ENCODE assay signal across 26 cellular contexts in the genomic region with DNA sequence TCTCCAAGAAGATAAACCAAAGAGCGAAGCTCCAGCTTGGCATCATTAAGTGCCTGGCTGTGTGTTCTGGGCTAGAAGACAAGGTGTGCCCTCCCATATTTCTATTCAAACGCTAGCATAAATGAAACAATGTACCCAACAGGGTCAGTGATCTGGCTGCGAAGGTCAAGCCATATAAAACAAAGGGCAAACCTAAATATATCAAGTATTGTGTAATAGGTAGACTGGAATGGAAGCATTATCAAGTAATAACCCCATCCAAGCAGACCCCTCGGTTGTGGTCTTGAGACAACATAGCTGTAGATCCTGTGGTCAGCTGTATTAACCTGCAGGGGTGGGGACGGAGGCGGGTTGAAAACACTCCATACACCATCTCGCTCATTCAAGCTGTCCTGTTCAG. TPM values are rescaled to one million over a fixed set of nuclear protein-coding genes. Genes with fewer than 3 reads are reported as not detected.
DNase-seq lines count a peak whose midpoint lies in the region; ATAC-seq, FAIRE-seq and TF ChIP-seq lines count a peak whose summit lies in the region.
"Had no signal": no experiment of that assay in that cellular context is flagged by ENCODE, and none has a peak within 500 bp of the region (broad histone marks: within the 10 kb centered on the region; RNA-seq: fewer than 3 reads in every experiment).

No MANE protein-coding gene starts in this region.

- WGBS in K562 (ENCODE audit: insufficient coverage, low coverage, missing lambda C conversion rate), result 6% methylated on average over 7 of the region's 7 CpGs
- no CpG with 5 or more reads among the region's 7 CpGs for WGBS in trophoblast cell (ENCODE audit: extremely low coverage, insufficient coverage, insufficient read length)
- WGBS in pancreas, 2 donors, result 77 to 85% methylated on average over 7 of the region's 7 CpGs

- H3K14ac ChIP-seq in trophoblast cell (ENCODE audit: low read length), result no peak overlapping the region

- H3K4me1 ChIP-seq in K562 (replicated peaks in 1 of 2; ENCODE audit: control insufficient read depth in 2 of 2, insufficient read depth in 2 of 2, low read length in 2 of 2) (no peaks in the 10 kb centered on the region), trophoblast cell (ENCODE audit: control insufficient read depth in 1 of 2, insufficient read depth in 2 of 2, low read length in 2 of 2) (peaks cover 0 to 2% of the 10 kb centered on the region in 2 experiments), pancreas (no peaks in the 10 kb centered on the region)
- H3K4me1 ChIP-seq: BE2C had no signal

- H3K4me3 ChIP-seq in K562 (no peak overlapping the region), trophoblast cell (ENCODE audit: low read depth, low read length) (no peak overlapping the region), pancreas (no peak overlapping the region)
- H3K4me3 ChIP-seq: BLaER1, GM12878 had no signal

- peak overlapping the region; percentile 86 for H2AK5ac ChIP-seq in trophoblast cell (ENCODE audit: low read length)

- CTCF ChIA-PET in K562 (lab: Yijun Ruan, JAX; ENCODE audit: low intra/inter-chr PET ratio), result no interaction called here

- no peak overlapping the region for H2BK5ac ChIP-seq in trophoblast cell (ENCODE audit: low read depth, low read length, poor library complexity)

- ATAC-seq in K562, result no peak
- no peak for ATAC-seq in GM21717 (IDR thresholded peaks at IDR 0.05; ENCODE audit: unreplicated experiment)
- no peak for ATAC-seq in pancreas
- ATAC-seq: GM12878 had no signal

- H2AFZ ChIP-seq in K562 (ENCODE audit: low read depth, low read length), result no peak overlapping the region
- no peak overlapping the region for H2AFZ ChIP-seq in trophoblast cell (ENCODE audit: insufficient read depth, low read length, poor library complexity)

- no peak overlapping the region for H4K12ac ChIP-seq in trophoblast cell (ENCODE audit: low read depth, low read length)

- TF ChIP-seq POLR2A in GM12891 (IDR thresholded peaks at IDR 0.05; ENCODE audit: low read depth, low read length) (no peak), H54 (IDR thresholded peaks at IDR 0.05; ENCODE audit: low read depth, low read length) (no peak), K562 (conservative IDR thresholded peaks at IDR 0.05) (no peak)

- no peaks in the 10 kb centered on the region for H4K20me1 ChIP-seq in K562 (replicated peaks; ENCODE audit: control insufficient read depth, insufficient read depth, low read length)
- H4K20me1 ChIP-seq: BLaER1 had no signal

- no peaks in the 10 kb centered on the region for H3K27me3 ChIP-seq in K562 (ENCODE audit: control insufficient read depth in 2 of 2, insufficient read depth in 2 of 2, low read length in 2 of 2)
- H3K27me3 ChIP-seq in trophoblast cell (ENCODE audit: insufficient read depth, low read length), result no peaks in the 10 kb centered on the region
- no peaks in the 10 kb centered on the region for H3K27me3 ChIP-seq in pancreas
- H3K27me3 ChIP-seq: BE2C, BLaER1 had no signal

- FAIRE-seq in GM12891 (lab: Jason Lieb, UNC) (peak; percentile 72), H54 (lab: Jason Lieb, UNC) (peak; percentile 11), K562 (lab: Jason Lieb, UNC) (no peak), pancreas (lab: Jason Lieb, UNC) (no peak)
- FAIRE-seq: A204.1, GM12878 had no signal

- no peak overlapping the region for H3K18ac ChIP-seq in trophoblast cell (ENCODE audit: low read length)

- H3K79me1 ChIP-seq in trophoblast cell (ENCODE audit: low read length), result no peaks in the 10 kb centered on the region

- H3K9me3 ChIP-seq in K562 (replicated peaks; ENCODE audit: control insufficient read depth, insufficient read depth, low read depth, low read length) (no peaks in the 10 kb centered on the region), trophoblast cell (ENCODE audit: insufficient read depth, low read depth, low read length) (no peaks in the 10 kb centered on the region), pancreas (no peaks in the 10 kb centered on the region)
- H3K9me3 ChIP-seq: BE2C, BLaER1 had no signal

- no peaks in the 10 kb centered on the region for H3K9me1 ChIP-seq in K562 (ENCODE audit: control insufficient read depth, insufficient read depth, low read length)

- no peak for TF ChIP-seq RAD21 in K562 (CRISPR knock-in tag; conservative IDR thresholded peaks at IDR 0.05 in 1 of 2, IDR thresholded peaks at IDR 0.05 in 1 of 2)

- H3K4ac ChIP-seq in trophoblast cell (ENCODE audit: low read depth, low read length), result no peak overlapping the region

- no peak overlapping the region for H3K9ac ChIP-seq in K562 (ENCODE audit: insufficient read depth in 1 of 2, low read depth in 2 of 2, low read length in 2 of 2)
- no peak overlapping the region for H3K9ac ChIP-seq in trophoblast cell (ENCODE audit: low read length)
- H3K9ac ChIP-seq: BLaER1 had no signal

- POLR2A ChIA-PET in K562 (lab: Yijun Ruan, JAX), result no interaction called here

- in situ Hi-C loops in K562 (cut with MboI), result loop anchor here (25.0 kb wide), 1 partner anchor 671 kb away; no protein-coding TSS in a partner anchor

- H4K8ac ChIP-seq in trophoblast cell (ENCODE audit: low read depth, low read length), result no peak overlapping the region

- H2BK12ac ChIP-seq in trophoblast cell (ENCODE audit: low read length), result peak overlapping the region; percentile 61

- intact Hi-C loops in K562 (cut with micrococcal nuclease), result no loop called here
- intact Hi-C loops in pancreas (cut with DNase I), result no loop called here

- no peak overlapping the region for H3K23ac ChIP-seq in trophoblast cell (ENCODE audit: low read length)

- no peak for TF ChIP-seq EP300 in K562 (IDR thresholded peaks at IDR 0.05; ENCODE audit: low read length)

- H3K79me2 ChIP-seq in K562 (ENCODE audit: control insufficient read depth, insufficient read depth, low read length) (no peaks in the 10 kb centered on the region), trophoblast cell (ENCODE audit: control insufficient read depth, insufficient read depth, low read length, poor library complexity) (no peaks in the 10 kb centered on the region)

- H3K27ac ChIP-seq in K562 (ENCODE audit: extremely low read depth, low read depth, low read length), result no peak overlapping the region
- no peak overlapping the region for H3K27ac ChIP-seq in trophoblast cell (ENCODE audit: low read depth, low read length)
- H3K27ac ChIP-seq in pancreas, result no peak overlapping the region
- H3K27ac ChIP-seq: BLaER1 had no signal

- no peak overlapping the region for H2BK120ac ChIP-seq in trophoblast cell (ENCODE audit: insufficient read depth, low read length, poor library complexity)

- H4K91ac ChIP-seq in trophoblast cell (ENCODE audit: low read depth, low read length), result peak overlapping the region; percentile 18

- no TSS peak for BruUV-seq in K562 (replicated peaks; lab: Mats Ljungman, UMichigan)

- H3K4me2 ChIP-seq in K562 (ENCODE audit: insufficient read depth, low read length) (no peak overlapping the region), trophoblast cell (ENCODE audit: low read length) (no peak overlapping the region)
- H3K4me2 ChIP-seq: BLaER1 had no signal

- H3K36me3 ChIP-seq in K562 (ENCODE audit: control insufficient read depth, insufficient read depth, low read length), result no peaks in the 10 kb centered on the region
- no peaks in the 10 kb centered on the region for H3K36me3 ChIP-seq in trophoblast cell (ENCODE audit: control insufficient read depth in 1 of 2, insufficient read depth in 2 of 2, low read length in 2 of 2)
- H3K36me3 ChIP-seq in pancreas, result no peaks in the 10 kb centered on the region
- H3K36me3 ChIP-seq: BE2C, BLaER1 had no signal

- no peak for DNase-seq in GM12891 (ENCODE audit: insufficient read length, low spot score)
- no peak for DNase-seq in H54 (ENCODE audit: insufficient read length, low spot score)
- no peak for DNase-seq in K562 (ENCODE audit: extremely low read depth in 1 of 4, low spot score in 3 of 4)
- DNase-seq in trophoblast cell, result no peak
- no peak for DNase-seq in dedifferentiated amniotic fluid mesenchymal stem cell (ENCODE audit: extremely low spot score)
- DNase-seq in activated T-cell treated with anti-CD3 and anti-CD28 coated beads for 4 hours, result no peak
- DNase-seq in pancreas, result no peak
- DNase-seq: 8988T; ACHN; BE2C; C1 segment of cervical spinal cord; CD4-positive, alpha-beta memory T cell; CD4-positive, CD25-positive, alpha-beta regulatory T cell; CD8-positive, alpha-beta memory T cell; COR-L47; DMS 273 treated with DMSO at 0.1 percent for 48 hours; DMS153; DMS53; DMS79; DND-41; EL; GDM1 had no signal

- TF ChIP-seq CTCF in K562 (IDR thresholded peaks at IDR 0.05 in 2 of 3, conservative IDR thresholded peaks at IDR 0.05 in 1 of 3; ENCODE audit: insufficient read depth in 2 of 3, low read depth in 1 of 3, low read length in 3 of 3) (no peak), pancreas (IDR thresholded peaks at IDR 0.05) (no peak)

TF ChIP-seq in GM12891, 5 proteins besides CTCF, POLR2A, EP300 and RAD21 (continues in another document):
- no peak for TF ChIP-seq POLR2AphosphoS5 (IDR thresholded peaks at IDR 0.05; ENCODE audit: low read depth, low read length)
- TF ChIP-seq TAF1 (IDR thresholded peaks at IDR 0.05; ENCODE audit: low read depth, low read length), result no peak
- no peak for TF ChIP-seq PAX5 (IDR thresholded peaks at IDR 0.05; ENCODE audit: insufficient read depth, low read length, severe bottlenecking)

RNA-seq across cellular contexts. Expression of a gene that starts 31.6 kb away (rescaled TPM):
- 4.3 TPM for polyA plus RNA-seq in GM12891 (2012; ENCODE audit: low read depth, missing spikeins)
- 13.9 and 33.4 TPM in 2 replicates for total RNA-seq in K562 (2011; cell fraction: chromatin; rRNA removed; ENCODE audit: low replicate concordance)
- total RNA-seq in K562 (2011; cell fraction: nucleolus; rRNA removed), result 8.2 and 10.7 TPM in 2 replicates
- 15.0 and 18.2 TPM in 2 replicates for total RNA-seq in K562 (2011; cell fraction: nucleoplasm; rRNA removed)
- 8.6 and 10.8 TPM in 2 replicates for total RNA-seq in K562 (2014; rRNA removed)
- 7.0 and 8.4 TPM in 2 replicates for total RNA-seq in K562 (2014; rRNA removed; fragmentation: Illumina TruSeq; extraction: Trizol)
- total RNA-seq in K562 (2015; rRNA removed; fragmentation: Illumina TruSeq; extraction: Trizol), result 5.1 and 5.8 TPM in 2 replicates
- 13.5 and 15.2 TPM in 2 replicates for total RNA-seq in K562 (2021)
- 15.2 and 19.8 TPM in 2 replicates for polyA plus RNA-seq in K562 (2011; rRNA removed)
- 4.8 and 7.6 TPM in 2 replicates for polyA plus RNA-seq in K562 (2011; cell fraction: cytosol; rRNA removed)
- polyA plus RNA-seq in K562 (2011; cell fraction: nucleus; rRNA removed), result 13.3 and 16.1 TPM in 2 replicates
- polyA plus RNA-seq in K562 (2012), result 8.8 and 14.0 TPM in 2 replicates
- 12.9 and 14.1 TPM in 2 replicates for polyA plus RNA-seq in K562 (2014; fragmentation: Illumina TruSeq; extraction: Trizol)
- polyA plus RNA-seq in K562 (2014; fragmentation: Nextera tagmentation; extraction: Ambion mirVana), result 1 to 10 TPM; 3.5 to 6.0 TPM
- polyA plus RNA-seq in K562 (2014; rRNA removed), result 9.2 TPM in 2 replicates
- polyA minus RNA-seq in K562 (2011; rRNA and poly(A)+ RNA removed), result 42.3 and 42.4 TPM in 2 replicates
- 11.8 and 15.7 TPM in 2 replicates for polyA minus RNA-seq in K562 (2011; cell fraction: cytosol; rRNA and poly(A)+ RNA removed)
- 11.2 and 19.1 TPM in 2 replicates for polyA minus RNA-seq in K562 (2011; cell fraction: nucleus; rRNA and poly(A)+ RNA removed)
- 28.1 and 29.3 TPM in 2 replicates for polyA plus RNA-seq in trophoblast cell (2013)
- 10 to 100 TPM; 13.8 to 22.6 (median 15.2) TPM for total RNA-seq in pancreas
- polyA plus RNA-seq in pancreas, result 10 to 100 TPM in 1 of 2 donors, 1 to 10 TPM in 1; 5.2 to 12.4 TPM
